21 cellular contexts compared by ENCODE assay signal in the genomic region with DNA sequence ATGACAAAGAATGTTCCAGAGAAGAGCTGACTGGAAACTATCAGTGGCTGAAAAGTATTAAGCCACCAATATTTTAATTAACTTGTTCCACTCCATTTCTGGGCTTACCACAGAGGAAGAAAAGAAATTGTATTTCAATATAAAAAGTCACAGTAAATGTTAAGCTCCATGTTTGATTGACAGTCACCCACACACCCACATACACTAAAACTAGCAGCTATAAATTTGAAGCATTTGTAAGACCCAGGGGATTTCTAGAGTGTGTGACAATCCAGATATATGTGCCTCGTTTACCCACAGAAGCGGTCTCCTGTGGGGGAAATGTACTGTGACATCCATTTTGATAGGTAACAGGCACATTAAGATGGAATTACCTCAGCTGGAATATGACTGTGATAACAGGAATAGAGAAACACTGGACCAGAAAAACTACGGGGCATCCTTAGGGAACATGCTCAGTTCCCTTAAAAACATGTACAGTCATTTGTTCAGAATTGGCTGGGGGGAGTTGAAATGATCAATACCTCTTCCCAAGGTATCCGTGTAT. TPM values are rescaled to one million over a fixed set of nuclear protein-coding genes. Genes with fewer than 3 reads are reported as not detected.
DNase-seq lines count a peak whose midpoint lies in the region; ATAC-seq and TF ChIP-seq lines count a peak whose summit lies in the region.
"Had no signal": no experiment of that assay in that cellular context is flagged by ENCODE, and none has a peak within 500 bp of the region (broad histone marks: within the 10 kb centered on the region; RNA-seq: fewer than 3 reads in every experiment).

No MANE protein-coding gene starts in this region.

- POLR2A ChIA-PET in A673 (lab: Charles Lee; ENCODE audit: low non-redundant PET), result no interaction called here

- H4K91ac ChIP-seq in H9 (ENCODE audit: insufficient read length, low read depth, low read length), result no peak overlapping the region

- H3K27ac ChIP-seq in A673 (ENCODE audit: low read depth, low read length, poor library complexity, severe bottlenecking), result no peak overlapping the region
- no peak overlapping the region for H3K27ac ChIP-seq in H9 (ENCODE audit: insufficient read length, low read depth, low read length)
- H3K27ac ChIP-seq: C4-2B, SJCRH30 had no signal

- no peak overlapping the region for H2BK5ac ChIP-seq in H9 (ENCODE audit: insufficient read length, low read length)

- H2BK12ac ChIP-seq in H9 (ENCODE audit: insufficient read length, low read depth, low read length), result no peak overlapping the region

- H4K8ac ChIP-seq in H9 (replicated peaks; ENCODE audit: insufficient read length, low read depth, low read length), result no peak overlapping the region

- no peak overlapping the region for H3K4me3 Mint-ChIP-seq in H9
- no peak overlapping the region for H3K4me3 Mint-ChIP-seq in memory B cell
- H3K4me3 Mint-ChIP-seq: CD8-positive, alpha-beta T cell had no signal

- H3K9ac ChIP-seq in H9 (ENCODE audit: extremely low read depth, insufficient read length, low read length), result no peak overlapping the region

- H2BK20ac ChIP-seq in H9 (ENCODE audit: low read depth, low read length, poor library complexity, severe bottlenecking), result no peak overlapping the region

- H3K36me3 Mint-ChIP-seq in H9 (ENCODE audit: insufficient read depth in 1 of 3, low read depth in 3 of 3) (no peaks in the 10 kb centered on the region), memory B cell (no peaks in the 10 kb centered on the region)
- H3K36me3 Mint-ChIP-seq: CD8-positive, alpha-beta T cell had no signal

- ATAC-seq in memory B cell (ENCODE audit: low read depth), result no peak
- ATAC-seq in GM21360 (IDR thresholded peaks at IDR 0.05; ENCODE audit: unreplicated experiment), result no peak
- no peak for ATAC-seq in left lobe of liver
- ATAC-seq in HG03442 (IDR thresholded peaks at IDR 0.05; ENCODE audit: unreplicated experiment), result no peak
- ATAC-seq: CD8-positive, alpha-beta T cell; HCT116; PC-3; SK-N-SH treated with all-trans-retinoic acid at 6 μM for 48 hours had no signal

- H2AFZ ChIP-seq in H9 (ENCODE audit: low read length), result no peak overlapping the region

- H3T11ph ChIP-seq in H9 (ENCODE audit: low read length), result no peak overlapping the region

- intact Hi-C loops in A673 (cut with micrococcal nuclease; ENCODE audit: unreplicated experiment), result no loop called here

- H3K4me1 Mint-ChIP-seq in H9, result peaks cover 20 to 36% of the 10 kb centered on the region in 2 experiments
- H3K4me1 Mint-ChIP-seq in memory B cell, result peaks cover 36% of the 10 kb centered on the region

- H4K5ac ChIP-seq in H9 (ENCODE audit: insufficient read length, low read depth, low read length), result no peak overlapping the region

- H3K18ac ChIP-seq in H9 (ENCODE audit: insufficient read length, low read depth, low read length), result no peak overlapping the region

- H2AK5ac ChIP-seq in H9 (ENCODE audit: insufficient read length, low read length), result peak overlapping the region; percentile 50

- H3K9me3 ChIP-seq in A673 (ENCODE audit: low read depth, low read length, poor library complexity, severe bottlenecking) (no peaks in the 10 kb centered on the region), H9 (ENCODE audit: control insufficient read depth, low read depth, low read length) (no peaks in the 10 kb centered on the region)
- H3K9me3 ChIP-seq: Caco-2, SJCRH30 had no signal

- no peak overlapping the region for H2BK15ac ChIP-seq in H9 (ENCODE audit: low read depth, low read length)

- no peak overlapping the region for H3K4ac ChIP-seq in H9 (ENCODE audit: low read depth, low read length)

- H3K27me3 Mint-ChIP-seq in H9 (ENCODE audit: low read depth), result no peaks in the 10 kb centered on the region
- H3K27me3 Mint-ChIP-seq in memory B cell, result no peaks in the 10 kb centered on the region

- TF ChIP-seq CTCF in A673 (conservative IDR thresholded peaks at IDR 0.05; ENCODE audit: low read depth, low read length) (no peak), H9 (conservative IDR thresholded peaks at IDR 0.05) (no peak)

- H3K4me3 ChIP-seq in A673 (ENCODE audit: low read depth, low read length, poor library complexity, severe bottlenecking), result no peak overlapping the region
- H3K4me3 ChIP-seq: SJCRH30 had no signal

- H3K79me2 ChIP-seq in H9 (ENCODE audit: insufficient read depth, low read length), result no peaks in the 10 kb centered on the region

- H3K14ac ChIP-seq in H9 (ENCODE audit: insufficient read depth, low read length), result no peak overlapping the region

- H3K23ac ChIP-seq in H9 (ENCODE audit: insufficient read length, low read depth, low read length), result no peak overlapping the region

- H3K27me3 ChIP-seq in A673 (replicated peaks; ENCODE audit: insufficient read depth, low read depth, low read length, poor library complexity), result no peaks in the 10 kb centered on the region
- H3K27me3 ChIP-seq in H9 (ENCODE audit: insufficient read depth, low read length), result no peaks in the 10 kb centered on the region
- H3K27me3 ChIP-seq: SJCRH30 had no signal

- CTCF ChIA-PET in A673 (lab: Charles Lee), result no interaction called here

- no CpG with 5 or more reads among the region's 4 CpGs for WGBS in H9 (ENCODE audit: extremely low coverage, insufficient read length, low lambda C conversion rate)

- no peaks in the 10 kb centered on the region for H3K4me1 ChIP-seq in A673 (ENCODE audit: insufficient read depth, low read length, poor library complexity, severe bottlenecking)
- H3K4me1 ChIP-seq in H9 (ENCODE audit: insufficient read depth, low read length), result peaks cover 3% of the 10 kb centered on the region; the same call in 1 of the 2 replicates
- H3K4me1 ChIP-seq: Caco-2, SJCRH30 had no signal

- peak; percentile 2 for DNase-seq in A673 (ENCODE audit: low spot score)
- DNase-seq in H9, result no peak
- peak; percentile 24 for DNase-seq in NCI-H187 treated with DMSO at 0.1 percent for 48 hours (lab: John Stamatoyannopoulos, UW)
- no peak for DNase-seq in memory B cell (ENCODE audit: low spot score in 2 of 2)
- no peak for DNase-seq in NCI-H146 treated with DMSO at 0.1 percent for 48 hours (lab: John Stamatoyannopoulos, UW; ENCODE audit: unreplicated experiment)
- DNase-seq in left lobe of liver (ENCODE audit: low spot score), result no peak
- DNase-seq: Caco-2; CD8-positive, alpha-beta T cell; Kasumi-1; NCI-H1105 treated with DMSO at 0.1 percent for 48 hours; NCI-H524 treated with DMSO at 0.1 percent for 48 hours; NCI-H774; NK-92 treated with Interleukin-12 subunit alpha and Interleukin-12 subunit beta, amount 100 ng/mL, for 24 hours; PC-3; SJCRH30 had no signal

- H3K27ac Mint-ChIP-seq in H9, result no peak overlapping the region
- H3K27ac Mint-ChIP-seq in memory B cell, result peak overlapping the region; percentile 49
- H3K27ac Mint-ChIP-seq: CD8-positive, alpha-beta T cell had no signal

- no TSS peak for BruUV-seq in A673 (replicated peaks; lab: Mats Ljungman, UMichigan)

- no peaks in the 10 kb centered on the region for H3K23me2 ChIP-seq in H9 (ENCODE audit: insufficient read length, low read depth, low read length, poor library complexity, severe bottlenecking)

- H3K79me1 ChIP-seq in H9 (ENCODE audit: insufficient read depth, low read depth, low read length, poor library complexity, severe bottlenecking), result no peaks in the 10 kb centered on the region

- no peak overlapping the region for H3K56ac ChIP-seq in H9 (ENCODE audit: insufficient read length, low read depth, low read length)

- no peaks in the 10 kb centered on the region for H4K20me1 ChIP-seq in H9 (ENCODE audit: control insufficient read depth, insufficient read depth, insufficient read length)

- H3K9me3 Mint-ChIP-seq in H9 (no peaks in the 10 kb centered on the region), memory B cell (no peaks in the 10 kb centered on the region)
- H3K9me3 Mint-ChIP-seq: CD8-positive, alpha-beta T cell had no signal

- H2BK120ac ChIP-seq in H9 (ENCODE audit: low read depth, low read length, poor library complexity, severe bottlenecking), result no peak overlapping the region

- no peak overlapping the region for H3K4me2 ChIP-seq in H9 (ENCODE audit: insufficient read depth, insufficient read length, low read length)

- H3K36me3 ChIP-seq in A673 (ENCODE audit: insufficient read depth, low read length, poor library complexity, severe bottlenecking), result no peaks in the 10 kb centered on the region
- H3K36me3 ChIP-seq: SJCRH30 had no signal

RNA-seq across cellular contexts. Expression of a gene that starts 39.0 kb away (rescaled TPM):
- total RNA-seq in A673 (2021) (6.4 and 8.1 TPM in 2 replicates), H9 (2021) (6.4 and 7.5 TPM in 2 replicates), left lobe of liver (23.6 TPM)
- total RNA-seq: A172 had no signal

Comparison
In these comparisons a context has a peak if more than half of its experiments do, and no peak if none do; other contexts are left out.
1. DNase-seq: peak in A673 (single experiment) and NCI-H187 treated with DMSO at 0.1 percent for 48 hours (single experiment); none in H9 (single experiment), memory B cell (0 of 2), NCI-H146 treated with DMSO at 0.1 percent for 48 hours (single experiment) and left lobe of liver (single experiment).